Comparison of ENCODE assay signal across 8 cellular contexts in genomic region chr10:96747734-96748550, GRCh38.
A peak's percentile ranks its signal among the peaks of the same experiment; 100 is the strongest.
DNase-seq lines count a peak whose midpoint lies in the region; ATAC-seq lines count a peak whose summit lies in the region.

No MANE protein-coding gene starts in this region.

- no peaks in the 10 kb centered on the region for H3K36me3 ChIP-seq in HAP-1 (replicated peaks)

- DNase-seq in KG1 (lab: John Stamatoyannopoulos, UW) (peak; percentile 54), germinal center (ENCODE audit: low spot score) (peak; percentile 30), NCI-H1417 treated with DMSO at 0.1 percent for 48 hours (lab: John Stamatoyannopoulos, UW) (no peak), HAP-1 (ENCODE audit: low spot score in 2 of 2) (no peak), DMS79 (lab: John Stamatoyannopoulos, UW) (no peak)
- no peak for DNase-seq in activated naive CD4-positive, alpha-beta T cell treated with anti-CD3 and anti-CD28 coated beads, Interleukin-2, amount 50 U/mL, for 16 hours

- ATAC-seq in GM18502 (IDR thresholded peaks at IDR 0.05; ENCODE audit: poor library complexity, unreplicated experiment) = peak; percentile 91
- peak; percentile 87 for ATAC-seq in GM21786 (IDR thresholded peaks at IDR 0.05; ENCODE audit: unreplicated experiment)

- H3K4me3 ChIP-seq in HAP-1 = no peak overlapping the region

- peaks cover 13% of the 10 kb centered on the region for H3K4me1 ChIP-seq in HAP-1

- in situ Hi-C loops in HAP-1 (cut with MboI; ENCODE audit: low sequenced_read_pairs) = no loop called here

- H3K9me3 ChIP-seq in HAP-1 = no peaks in the 10 kb centered on the region

- no peaks in the 10 kb centered on the region for H3K27me3 ChIP-seq in HAP-1 (ENCODE audit: low read depth)

Comparison
In these comparisons a context has a peak if more than half of its experiments do, and no peak if none do; other contexts are left out.
1. DNase-seq: peak in KG1 (single experiment) and germinal center (single experiment); none in NCI-H1417 treated with DMSO at 0.1 percent for 48 hours (single experiment), activated naive CD4-positive, alpha-beta T cell treated with anti-CD3 and anti-CD28 coated beads, Interleukin-2, amount 50 U/mL, for 16 hours (single experiment), HAP-1 (0 of 2) and DMS79 (single experiment).